ENCODE assay signal across 21 cellular contexts in the genomic region with DNA sequence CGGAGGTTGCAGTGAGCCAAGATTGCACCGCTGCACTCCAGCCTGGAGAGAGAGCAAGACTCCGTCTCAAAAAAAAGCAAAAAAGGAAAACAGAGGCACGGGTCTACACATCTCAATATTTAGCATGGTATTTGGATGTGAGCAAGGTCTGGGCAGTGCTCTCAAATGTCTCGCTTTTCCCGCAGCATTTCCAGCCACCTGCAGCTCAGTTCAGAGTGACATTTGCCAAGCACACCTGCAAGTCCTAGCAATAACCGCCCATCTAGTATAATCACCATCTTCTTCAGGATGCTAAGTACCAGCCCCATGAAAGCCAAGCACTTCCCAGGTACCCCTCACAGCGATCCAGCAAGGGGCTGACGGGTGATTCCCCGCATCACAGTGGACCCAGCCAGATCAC.
DNase-seq lines count a peak whose midpoint lies in the region; ATAC-seq and TF ChIP-seq lines count a peak whose summit lies in the region.
"Had no signal": no experiment of that assay in that cellular context is flagged by ENCODE, and none has a peak within 500 bp of the region (broad histone marks: within the 10 kb centered on the region; RNA-seq: fewer than 3 reads in every experiment).

No MANE protein-coding gene starts in this region.

- no peaks in the 10 kb centered on the region for H4K20me1 ChIP-seq in IMR-90 (ENCODE audit: insufficient read depth, low read length)
- H4K20me1 ChIP-seq in neural progenitor cell (ENCODE audit: low read depth) = peaks cover 11% of the 10 kb centered on the region

- peaks cover 56% of the 10 kb centered on the region for H3K36me3 Mint-ChIP-seq in activated naive CD4-positive, alpha-beta T cell treated with anti-CD3 and anti-CD28 coated beads, Interleukin-2, amount 10 ng/mL, durations not matched to agents 7 days and 5 days
- H3K36me3 Mint-ChIP-seq in neural progenitor cell = peaks cover 42% of the 10 kb centered on the region

- no peak overlapping the region for H2BK120ac ChIP-seq in IMR-90 (ENCODE audit: low read depth, low read length)

- H2BK5ac ChIP-seq in IMR-90 (ENCODE audit: low read depth, low read length, poor library complexity, severe bottlenecking) = no peak overlapping the region

- peaks cover 6% of the 10 kb centered on the region for H3K9me1 ChIP-seq in IMR-90 (ENCODE audit: insufficient read depth, low read length)

- H3K27ac ChIP-seq in IMR-90 (ENCODE audit: insufficient read depth, low read length) (no peak overlapping the region), neural progenitor cell (no peak overlapping the region)
- H3K27ac ChIP-seq: HL-60 had no signal

- H3K14ac ChIP-seq in IMR-90 (replicated peaks; ENCODE audit: low read depth, low read length) = no peak overlapping the region

- no peak overlapping the region for H4K91ac ChIP-seq in IMR-90 (ENCODE audit: insufficient read depth, low read depth, low read length)

- no peak overlapping the region for H4K8ac ChIP-seq in IMR-90 (ENCODE audit: low read depth in 2 of 2, low read length in 2 of 2)

- TF ChIP-seq POLR2A in IMR-90 (IDR thresholded peaks at IDR 0.05; ENCODE audit: low read depth, low read length) = no peak

- dilution Hi-C loops in IMR-90 (cut with HindIII; ENCODE audit: low sequenced_read_pairs, unreplicated experiment) = no loop called here

- WGBS in IMR-90 (ENCODE audit: extremely low coverage in 2 of 2, insufficient read length in 1 of 2), 2 experiments = 100% methylated on average over 2 of the region's 10 CpGs; no CpG with 5 or more reads in 1 of the 2 experiments

- no peak overlapping the region for H3K23ac ChIP-seq in IMR-90 (ENCODE audit: low read depth, low read length)

- no peak overlapping the region for H2BK15ac ChIP-seq in IMR-90 (ENCODE audit: low read depth, low read length)

- TF ChIP-seq RAD21 in IMR-90 (IDR thresholded peaks at IDR 0.05; ENCODE audit: low read length) = no peak

- H3K4me1 Mint-ChIP-seq in activated naive CD4-positive, alpha-beta T cell treated with anti-CD3 and anti-CD28 coated beads, Interleukin-2, amount 10 ng/mL, durations not matched to agents 7 days and 5 days = peaks cover 29% of the 10 kb centered on the region
- peaks cover 47% of the 10 kb centered on the region for H3K4me1 Mint-ChIP-seq in neural progenitor cell

- H3K27ac Mint-ChIP-seq in activated naive CD4-positive, alpha-beta T cell treated with anti-CD3 and anti-CD28 coated beads, Interleukin-2, amount 10 ng/mL, durations not matched to agents 7 days and 5 days = peak overlapping the region; percentile 22
- peak overlapping the region; percentile 42 for H3K27ac Mint-ChIP-seq in neural progenitor cell
- H3K27ac Mint-ChIP-seq: HFFc6 had no signal

- H3K18ac ChIP-seq in IMR-90 (ENCODE audit: low read depth, low read length) = no peak overlapping the region

- no peak overlapping the region for H3K56ac ChIP-seq in IMR-90 (ENCODE audit: extremely low read depth, insufficient read depth, low read length)

- peaks cover 55% of the 10 kb centered on the region for H3K79me2 ChIP-seq in neural progenitor cell (ENCODE audit: low read depth)

- H3K9ac ChIP-seq in IMR-90 (ENCODE audit: low read depth, low read length) (no peak overlapping the region), neural progenitor cell (no peak overlapping the region)

- no peak for DNase-seq in activated naive CD4-positive, alpha-beta T cell treated with anti-CD3 and anti-CD28 coated beads, Interleukin-2, amount 10 ng/mL, durations not matched to agents 7 days and 5 days
- DNase-seq in activated naive CD4-positive, alpha-beta T cell (lab: John Stamatoyannopoulos, UW) = no peak
- DNase-seq in IMR-90 (no peak), cerebellum (ENCODE audit: low spot score) (peak; percentile 48), neural progenitor cell (ENCODE audit: low spot score) (no peak), NCI-H2029 (lab: John Stamatoyannopoulos, UW) (no peak), GM19238 (ENCODE audit: insufficient read length, low spot score) (no peak)
- DNase-seq: GF-D8, H9, HFFc6, NCI-H1105 treated with DMSO at 0.1 percent for 48 hours, NCI-H2081, NCI-H2171, NCI-H345, NCI-H524, NCI-H774, OCI-M1, SJCRH30 had no signal

- no peaks in the 10 kb centered on the region for H3K27me3 ChIP-seq in IMR-90 (ENCODE audit: control insufficient read depth, insufficient read depth, low read length)
- no peaks in the 10 kb centered on the region for H3K27me3 ChIP-seq in neural progenitor cell
- H3K27me3 ChIP-seq: SJCRH30 had no signal

- H2AFZ ChIP-seq in IMR-90 (replicated peaks; ENCODE audit: low read length, poor library complexity) (no peak overlapping the region), neural progenitor cell (replicated peaks) (no peak overlapping the region)

- intact Hi-C loops in IMR-90 (cut with micrococcal nuclease) = no loop called here

- H3K4me2 ChIP-seq in IMR-90 (ENCODE audit: low read depth, low read length) (no peak overlapping the region), neural progenitor cell (no peak overlapping the region)

- peak overlapping the region; percentile 9; the same call in 1 of the 2 replicates for H2AK5ac ChIP-seq in IMR-90 (ENCODE audit: low read depth, low read length)

- no TSS peak for BruUV-seq in IMR-90 (replicated peaks; lab: Mats Ljungman, UMichigan)

- peaks cover 43 to 60% of the 10 kb centered on the region in 2 experiments for H3K79me1 ChIP-seq in IMR-90 (ENCODE audit: low read depth in 1 of 2, low read length in 2 of 2)

- H3K9me3 Mint-ChIP-seq in activated naive CD4-positive, alpha-beta T cell treated with anti-CD3 and anti-CD28 coated beads, Interleukin-2, amount 10 ng/mL, durations not matched to agents 7 days and 5 days = no peaks in the 10 kb centered on the region
- peaks cover 16% of the 10 kb centered on the region for H3K9me3 Mint-ChIP-seq in neural progenitor cell
- H3K9me3 Mint-ChIP-seq: H9, HFFc6 had no signal

- H3K36me3 ChIP-seq in IMR-90 (ENCODE audit: control insufficient read depth, insufficient read depth, low read length) (peaks cover 22% of the 10 kb centered on the region), neural progenitor cell (no peaks in the 10 kb centered on the region)
- H3K36me3 ChIP-seq: SJCRH30 had no signal

- no peaks in the 10 kb centered on the region for H3K9me3 ChIP-seq in IMR-90 (ENCODE audit: control insufficient read depth, insufficient read depth, low read length)
- H3K9me3 ChIP-seq in neural progenitor cell (ENCODE audit: low read depth) = no peaks in the 10 kb centered on the region
- H3K9me3 ChIP-seq: SJCRH30 had no signal

- H2AK9ac ChIP-seq in IMR-90 (replicated peaks; ENCODE audit: low read depth, low read length, poor library complexity) = no peak overlapping the region

- CTCF ChIA-PET in activated naive CD4-positive, alpha-beta T cell treated with anti-CD3 and anti-CD28 coated beads, Interleukin-2, amount 10 ng/mL, durations not matched to agents 7 days and 5 days (lab: Charles Lee) = no interaction called here
- CTCF ChIA-PET in IMR-90 (lab: Yijun Ruan, JAX) = no interaction called here

- no peaks in the 10 kb centered on the region for H3K27me3 Mint-ChIP-seq in activated naive CD4-positive, alpha-beta T cell treated with anti-CD3 and anti-CD28 coated beads, Interleukin-2, amount 10 ng/mL, durations not matched to agents 7 days and 5 days
- H3K27me3 Mint-ChIP-seq in neural progenitor cell (ENCODE audit: insufficient read depth, low read depth) = peaks cover 4% of the 10 kb centered on the region

- TF ChIP-seq CTCF in IMR-90 (conservative IDR thresholded peaks at IDR 0.05; ENCODE audit: low read depth, low read length) (no peak), neural progenitor cell (IDR thresholded peaks at IDR 0.05) (no peak)

- H3K4me3 Mint-ChIP-seq in activated naive CD4-positive, alpha-beta T cell treated with anti-CD3 and anti-CD28 coated beads, Interleukin-2, amount 10 ng/mL, durations not matched to agents 7 days and 5 days = no peak overlapping the region
- H3K4me3 Mint-ChIP-seq in neural progenitor cell = peak overlapping the region; percentile 33
- H3K4me3 Mint-ChIP-seq: CD14-positive monocyte, H9, HFFc6 had no signal

- no peak for ATAC-seq in IMR-90 (ENCODE audit: low read depth)
- no peak for ATAC-seq in HG02642 (IDR thresholded peaks at IDR 0.05; ENCODE audit: poor library complexity, unreplicated experiment)

- no peak overlapping the region for H3K4ac ChIP-seq in IMR-90 (ENCODE audit: low read depth, low read length)

- H3F3A ChIP-seq in neural progenitor cell (ENCODE audit: low read depth) = peaks cover 49% of the 10 kb centered on the region

- no peak overlapping the region for H4K5ac ChIP-seq in IMR-90 (ENCODE audit: low read depth, low read length)

- H3K4me1 ChIP-seq in IMR-90 (ENCODE audit: control insufficient read depth, insufficient read depth, low read length) (peaks cover 15% of the 10 kb centered on the region), neural progenitor cell (peaks cover 46% of the 10 kb centered on the region)

- H3K4me3 ChIP-seq in IMR-90 (ENCODE audit: insufficient read depth, low read depth, low read length) = no peak overlapping the region
- no peak overlapping the region for H3K4me3 ChIP-seq in neural progenitor cell
- H3K4me3 ChIP-seq: SJCRH30 had no signal

- no peak overlapping the region for H2BK20ac ChIP-seq in IMR-90 (ENCODE audit: low read depth, low read length)

- in situ Hi-C loops in IMR-90 (cut with MboI; ENCODE audit: low sequenced_read_pairs) = no loop called here

- POLR2A ChIA-PET in IMR-90 (lab: Charles Lee; ENCODE audit: unreplicated experiment) = interaction anchor here (0.6 kb wide), 1 partner anchor 46 kb away, joined by 9 read pairs; no protein-coding TSS in a partner anchor

TF ChIP-seq in IMR-90, 13 proteins besides CTCF, POLR2A, EP300 and RAD21 (continues in another document):
- TF ChIP-seq MAFK (IDR thresholded peaks at IDR 0.05; ENCODE audit: low read depth, low read length) (no peak), CEBPB (IDR thresholded peaks at IDR 0.05; ENCODE audit: low read depth, low read length) (no peak), BHLHE40 (IDR thresholded peaks at IDR 0.05; ENCODE audit: low read depth, low read length) (no peak), CHD1 (IDR thresholded peaks at IDR 0.05; ENCODE audit: low read depth, low read length) (no peak), NFE2L2 (IDR thresholded peaks at IDR 0.05; ENCODE audit: low read depth, low read length) (no peak), MXI1 (IDR thresholded peaks at IDR 0.05; ENCODE audit: borderline replicate concordance, low read depth, low read length) (no peak), FOS (IDR thresholded peaks at IDR 0.05; ENCODE audit: low read depth, low read length) (no peak), SMC3 (IDR thresholded peaks at IDR 0.05; ENCODE audit: low read depth, low read length) (no peak), RFX5 (IDR thresholded peaks at IDR 0.05; ENCODE audit: low read depth, low read length) (no peak)
- TF ChIP-seq, protein P1, sequence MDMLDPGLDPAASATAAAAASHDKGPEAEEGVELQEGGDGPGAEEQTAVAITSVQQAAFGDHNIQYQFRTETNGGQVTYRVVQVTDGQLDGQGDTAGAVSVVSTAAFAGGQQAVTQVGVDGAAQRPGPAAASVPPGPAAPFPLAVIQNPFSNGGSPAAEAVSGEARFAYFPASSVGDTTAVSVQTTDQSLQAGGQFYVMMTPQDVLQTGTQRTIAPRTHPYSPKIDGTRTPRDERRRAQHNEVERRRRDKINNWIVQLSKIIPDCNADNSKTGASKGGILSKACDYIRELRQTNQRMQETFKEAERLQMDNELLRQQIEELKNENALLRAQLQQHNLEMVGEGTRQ (IDR thresholded peaks at IDR 0.05; ENCODE audit: low read depth, low read length) = no peak
